In the genomic region with DNA sequence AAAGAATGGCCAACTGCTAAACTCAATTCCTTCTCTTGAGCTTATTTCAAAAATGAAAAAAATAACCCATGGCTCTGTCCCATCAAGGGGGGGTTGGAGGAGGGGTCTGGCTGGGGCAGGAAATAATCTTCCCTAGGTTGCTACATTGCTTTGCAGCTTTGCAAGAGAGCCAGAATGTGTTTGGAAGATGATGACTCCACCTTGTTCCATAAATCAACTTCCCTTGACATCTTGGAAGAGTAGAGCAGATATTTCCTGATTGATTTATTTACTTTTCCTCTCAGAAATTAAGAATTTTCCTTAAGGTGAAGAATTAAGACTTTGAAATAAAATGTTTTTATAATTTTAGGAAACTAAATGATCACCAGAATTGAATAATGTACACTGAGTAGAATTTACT, we compare ENCODE assay signal across 2 cellular contexts.
TF ChIP-seq lines count a peak whose summit lies in the region.

No MANE protein-coding gene starts in this region.

TF ChIP-seq in HCT116, 20 proteins besides CTCF, POLR2A, EP300 and RAD21:
- no peak for TF ChIP-seq CBX3 (IDR thresholded peaks at IDR 0.05; ENCODE audit: low read depth)
- TF ChIP-seq CEBPB (IDR thresholded peaks at IDR 0.05; ENCODE audit: low read depth), result no peak
- no peak for TF ChIP-seq ELF1 (IDR thresholded peaks at IDR 0.05; ENCODE audit: borderline replicate concordance, low read depth)
- no peak for TF ChIP-seq SRF (IDR thresholded peaks at IDR 0.05; ENCODE audit: low read depth)
- TF ChIP-seq, protein P1, sequence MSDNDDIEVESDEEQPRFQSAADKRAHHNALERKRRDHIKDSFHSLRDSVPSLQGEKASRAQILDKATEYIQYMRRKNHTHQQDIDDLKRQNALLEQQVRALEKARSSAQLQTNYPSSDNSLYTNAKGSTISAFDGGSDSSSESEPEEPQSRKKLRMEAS (IDR thresholded peaks at IDR 0.05), result no peak

TF ChIP-seq in K562, 482 proteins besides CTCF, POLR2A, EP300 and RAD21:
- TF ChIP-seq JUND (IDR thresholded peaks at IDR 0.05; ENCODE audit: borderline replicate concordance, low read depth, low read length) (no peak), JUND (tag; IDR thresholded peaks at IDR 0.05; ENCODE audit: borderline replicate concordance, low read depth, low read length) (0 out of 3 replicates have a peak, but pooled peaks have one; percentile 16), ILK (tag; IDR thresholded peaks at IDR 0.05; ENCODE audit: borderline replicate concordance, low read depth) (no peak), MEIS2 (IDR thresholded peaks at IDR 0.05; ENCODE audit: partially characterized antibody) (peak; percentile 92), ZNF507 (tag; conservative IDR thresholded peaks at IDR 0.05) (no peak)
- TF ChIP-seq, protein P2, sequence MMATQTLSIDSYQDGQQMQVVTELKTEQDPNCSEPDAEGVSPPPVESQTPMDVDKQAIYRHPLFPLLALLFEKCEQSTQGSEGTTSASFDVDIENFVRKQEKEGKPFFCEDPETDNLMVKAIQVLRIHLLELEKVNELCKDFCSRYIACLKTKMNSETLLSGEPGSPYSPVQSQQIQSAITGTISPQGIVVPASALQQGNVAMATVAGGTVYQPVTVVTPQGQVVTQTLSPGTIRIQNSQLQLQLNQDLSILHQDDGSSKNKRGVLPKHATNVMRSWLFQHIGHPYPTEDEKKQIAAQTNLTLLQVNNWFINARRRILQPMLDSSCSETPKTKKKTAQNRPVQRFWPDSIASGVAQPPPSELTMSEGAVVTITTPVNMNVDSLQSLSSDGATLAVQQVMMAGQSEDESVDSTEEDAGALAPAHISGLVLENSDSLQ (IDR thresholded peaks at IDR 0.05), result peak; percentile 91
- TF ChIP-seq, protein P3, sequence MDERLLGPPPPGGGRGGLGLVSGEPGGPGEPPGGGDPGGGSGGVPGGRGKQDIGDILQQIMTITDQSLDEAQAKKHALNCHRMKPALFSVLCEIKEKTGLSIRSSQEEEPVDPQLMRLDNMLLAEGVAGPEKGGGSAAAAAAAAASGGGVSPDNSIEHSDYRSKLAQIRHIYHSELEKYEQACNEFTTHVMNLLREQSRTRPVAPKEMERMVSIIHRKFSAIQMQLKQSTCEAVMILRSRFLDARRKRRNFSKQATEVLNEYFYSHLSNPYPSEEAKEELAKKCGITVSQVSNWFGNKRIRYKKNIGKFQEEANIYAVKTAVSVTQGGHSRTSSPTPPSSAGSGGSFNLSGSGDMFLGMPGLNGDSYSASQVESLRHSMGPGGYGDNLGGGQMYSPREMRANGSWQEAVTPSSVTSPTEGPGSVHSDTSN (CRISPR knock-in tag; IDR thresholded peaks at IDR 0.05; ENCODE audit: low read depth), result peak; percentile 39
- TF ChIP-seq, protein P3 (tag; conservative IDR thresholded peaks at IDR 0.05; ENCODE audit: low read depth), result peak; percentile 81
